2 cellular contexts compared by ENCODE assay signal in the genomic region with DNA sequence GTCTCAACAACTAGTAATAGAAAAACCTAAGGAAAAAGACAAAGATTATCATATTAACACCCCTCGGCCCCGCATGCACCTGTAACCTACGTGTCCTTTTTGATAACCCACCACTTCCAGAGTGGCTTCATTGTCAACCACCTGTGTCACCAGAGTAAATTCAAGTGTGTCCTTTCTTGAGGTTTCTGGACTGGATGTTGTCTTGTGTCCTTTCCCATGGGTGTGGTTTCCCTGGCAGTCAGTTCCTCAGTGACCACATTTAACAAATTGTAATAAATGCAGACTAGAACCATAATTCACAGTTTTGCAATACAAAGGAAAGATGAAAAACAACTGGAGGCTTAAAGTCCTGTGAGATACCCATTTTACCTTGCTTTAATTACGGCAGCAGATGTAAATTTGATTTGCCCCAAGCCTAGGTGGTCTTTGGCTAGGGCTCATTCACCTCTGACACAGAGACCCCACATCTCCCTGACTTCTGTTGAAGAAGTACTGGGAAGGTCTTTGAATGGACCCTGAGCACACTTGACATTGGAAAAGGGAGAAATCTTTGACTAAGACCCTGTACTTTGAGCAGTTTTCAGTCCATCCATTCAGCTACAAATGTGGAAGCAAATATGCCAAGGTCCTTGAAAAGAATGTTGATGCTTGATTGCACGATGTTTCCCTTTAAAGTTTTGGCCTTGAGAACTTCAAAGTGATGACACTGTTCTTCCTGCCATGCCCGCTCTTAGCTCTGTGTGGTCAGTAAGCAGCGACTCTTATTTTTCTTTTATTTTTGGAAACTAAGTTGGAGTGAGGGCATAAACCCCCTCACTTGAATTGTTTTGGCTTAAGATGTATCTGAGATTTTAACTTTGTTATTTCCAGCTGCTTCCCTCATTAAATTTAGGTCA.
TF ChIP-seq lines count a peak whose summit lies in the region.

No MANE protein-coding gene starts in this region.

TF ChIP-seq in HCT116, 20 proteins besides CTCF, POLR2A, EP300 and RAD21:
- no peak for TF ChIP-seq SP1 (IDR thresholded peaks at IDR 0.05; ENCODE audit: low read depth)
- TF ChIP-seq TCF7L2 (IDR thresholded peaks at IDR 0.05; ENCODE audit: borderline replicate concordance, extremely low read depth, insufficient read depth, insufficient read length), result peak; percentile 79

TF ChIP-seq in K562, 482 proteins besides CTCF, POLR2A, EP300 and RAD21:
- no peak for TF ChIP-seq TBL1XR1 (IDR thresholded peaks at IDR 0.05; ENCODE audit: low read length in 2 of 2)
- TF ChIP-seq, protein P1, sequence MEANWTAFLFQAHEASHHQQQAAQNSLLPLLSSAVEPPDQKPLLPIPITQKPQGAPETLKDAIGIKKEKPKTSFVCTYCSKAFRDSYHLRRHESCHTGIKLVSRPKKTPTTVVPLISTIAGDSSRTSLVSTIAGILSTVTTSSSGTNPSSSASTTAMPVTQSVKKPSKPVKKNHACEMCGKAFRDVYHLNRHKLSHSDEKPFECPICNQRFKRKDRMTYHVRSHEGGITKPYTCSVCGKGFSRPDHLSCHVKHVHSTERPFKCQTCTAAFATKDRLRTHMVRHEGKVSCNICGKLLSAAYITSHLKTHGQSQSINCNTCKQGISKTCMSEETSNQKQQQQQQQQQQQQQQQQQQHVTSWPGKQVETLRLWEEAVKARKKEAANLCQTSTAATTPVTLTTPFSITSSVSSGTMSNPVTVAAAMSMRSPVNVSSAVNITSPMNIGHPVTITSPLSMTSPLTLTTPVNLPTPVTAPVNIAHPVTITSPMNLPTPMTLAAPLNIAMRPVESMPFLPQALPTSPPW (CRISPR knock-in tag; IDR thresholded peaks at IDR 0.05), result no peak
- TF ChIP-seq L3MBTL2 (IDR thresholded peaks at IDR 0.05), result no peak
- TF ChIP-seq, protein P2, sequence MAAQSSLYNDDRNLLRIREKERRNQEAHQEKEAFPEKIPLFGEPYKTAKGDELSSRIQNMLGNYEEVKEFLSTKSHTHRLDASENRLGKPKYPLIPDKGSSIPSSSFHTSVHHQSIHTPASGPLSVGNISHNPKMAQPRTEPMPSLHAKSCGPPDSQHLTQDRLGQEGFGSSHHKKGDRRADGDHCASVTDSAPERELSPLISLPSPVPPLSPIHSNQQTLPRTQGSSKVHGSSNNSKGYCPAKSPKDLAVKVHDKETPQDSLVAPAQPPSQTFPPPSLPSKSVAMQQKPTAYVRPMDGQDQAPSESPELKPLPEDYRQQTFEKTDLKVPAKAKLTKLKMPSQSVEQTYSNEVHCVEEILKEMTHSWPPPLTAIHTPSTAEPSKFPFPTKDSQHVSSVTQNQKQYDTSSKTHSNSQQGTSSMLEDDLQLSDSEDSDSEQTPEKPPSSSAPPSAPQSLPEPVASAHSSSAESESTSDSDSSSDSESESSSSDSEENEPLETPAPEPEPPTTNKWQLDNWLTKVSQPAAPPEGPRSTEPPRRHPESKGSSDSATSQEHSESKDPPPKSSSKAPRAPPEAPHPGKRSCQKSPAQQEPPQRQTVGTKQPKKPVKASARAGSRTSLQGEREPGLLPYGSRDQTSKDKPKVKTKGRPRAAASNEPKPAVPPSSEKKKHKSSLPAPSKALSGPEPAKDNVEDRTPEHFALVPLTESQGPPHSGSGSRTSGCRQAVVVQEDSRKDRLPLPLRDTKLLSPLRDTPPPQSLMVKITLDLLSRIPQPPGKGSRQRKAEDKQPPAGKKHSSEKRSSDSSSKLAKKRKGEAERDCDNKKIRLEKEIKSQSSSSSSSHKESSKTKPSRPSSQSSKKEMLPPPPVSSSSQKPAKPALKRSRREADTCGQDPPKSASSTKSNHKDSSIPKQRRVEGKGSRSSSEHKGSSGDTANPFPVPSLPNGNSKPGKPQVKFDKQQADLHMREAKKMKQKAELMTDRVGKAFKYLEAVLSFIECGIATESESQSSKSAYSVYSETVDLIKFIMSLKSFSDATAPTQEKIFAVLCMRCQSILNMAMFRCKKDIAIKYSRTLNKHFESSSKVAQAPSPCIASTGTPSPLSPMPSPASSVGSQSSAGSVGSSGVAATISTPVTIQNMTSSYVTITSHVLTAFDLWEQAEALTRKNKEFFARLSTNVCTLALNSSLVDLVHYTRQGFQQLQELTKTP (IDR thresholded peaks at IDR 0.05; ENCODE audit: low read depth in 1 of 2, partially characterized antibody in 2 of 2), result no peak
- TF ChIP-seq RB1 (IDR thresholded peaks at IDR 0.05; ENCODE audit: low read depth), result no peak
- TF ChIP-seq RFX7 (CRISPR knock-in tag; IDR thresholded peaks at IDR 0.05), result no peak
- no peak for TF ChIP-seq UBTF (IDR thresholded peaks at IDR 0.05; ENCODE audit: borderline replicate concordance in 1 of 2, low read depth in 2 of 2, low read length in 2 of 2)
- TF ChIP-seq RFX1 (IDR thresholded peaks at IDR 0.05), result no peak
- no peak for TF ChIP-seq ZNF134 (CRISPR knock-in tag; conservative IDR thresholded peaks at IDR 0.05)
- no peak for TF ChIP-seq ZBTB1 (CRISPR knock-in tag; IDR thresholded peaks at IDR 0.05; ENCODE audit: borderline replicate concordance, low read depth)
- TF ChIP-seq GATA2 (CRISPR knock-in tag; IDR thresholded peaks at IDR 0.05), result no peak
- no peak for TF ChIP-seq MAFF (IDR thresholded peaks at IDR 0.05; ENCODE audit: low read length)
- no peak for TF ChIP-seq TGIF2 (CRISPR knock-in tag; IDR thresholded peaks at IDR 0.05)
- no peak for TF ChIP-seq IFI16 (CRISPR knock-in tag; IDR thresholded peaks at IDR 0.05)
- TF ChIP-seq NONO (IDR thresholded peaks at IDR 0.05; ENCODE audit: low read depth in 2 of 2, low read length in 1 of 2), result no peak
